ENCODE assay signal across 8 cellular contexts in the genomic region with DNA sequence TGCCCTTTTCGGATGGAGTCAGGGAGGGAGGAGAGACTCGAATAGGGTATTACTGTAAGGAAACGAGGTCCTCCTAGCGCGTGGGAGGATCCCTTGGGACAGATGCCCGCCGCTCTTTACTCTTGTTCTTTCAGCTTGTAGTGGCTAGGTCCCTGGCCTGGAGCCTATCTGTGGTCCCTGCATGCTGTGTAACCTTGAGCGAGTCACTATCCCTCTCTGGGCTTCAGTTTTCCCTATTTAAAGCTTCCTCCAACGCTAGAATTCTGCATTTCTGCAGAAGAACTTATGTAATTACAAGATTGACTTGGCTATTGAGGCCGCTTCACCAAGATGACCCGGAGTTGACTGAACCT. TPM values are rescaled to one million over a fixed set of nuclear protein-coding genes. Genes with fewer than 3 reads are reported as not detected.
DNase-seq lines count a peak whose midpoint lies in the region; ATAC-seq, FAIRE-seq and TF ChIP-seq lines count a peak whose summit lies in the region.

No MANE protein-coding gene starts in this region.

- no peaks in the 10 kb centered on the region for H3K9me3 ChIP-seq in kidney (ENCODE audit: control insufficient read depth in 1 of 2, low read length in 2 of 2)
- no peaks in the 10 kb centered on the region for H3K9me3 ChIP-seq in tibial artery

- no peak for DNase-seq in activated T-helper 2 cell treated with anti-CD3 and anti-CD28 coated beads, Interferon-gamma antibody, Interleukin-2, Interleukin-4, amounts not matched to agents 10 μg/mL and 5 μg/mL and 100 μg/mL, durations not matched to agents 14 hours and 24 hours and 36 hours (ENCODE audit: low spot score)
- no peak for DNase-seq in kidney
- DNase-seq in tibial artery, result no peak
- no peak for DNase-seq in UCSD-AML1 (lab: John Stamatoyannopoulos, UW; ENCODE audit: unreplicated experiment)
- DNase-seq in SW480 (ENCODE audit: low spot score), result no peak
- DNase-seq in NCI-H2171 (lab: John Stamatoyannopoulos, UW), result no peak

- peak overlapping the region; percentile 63 to 86 for H3K9ac ChIP-seq in kidney (ENCODE audit: low read length in 2 of 2)

- ATAC-seq in HG02571 (IDR thresholded peaks at IDR 0.05; ENCODE audit: unreplicated experiment), result peak; percentile 0

- no peaks in the 10 kb centered on the region for H3K36me3 ChIP-seq in kidney (ENCODE audit: control insufficient read depth in 1 of 2, insufficient read depth in 2 of 2, low read length in 2 of 2)
- no peaks in the 10 kb centered on the region for H3K36me3 ChIP-seq in tibial artery

- FAIRE-seq in kidney (lab: Jason Lieb, UNC), result no peak

- H3K36me3 Mint-ChIP-seq in activated T-helper 2 cell treated with anti-CD3 and anti-CD28 coated beads, Interferon-gamma antibody, Interleukin-2, Interleukin-4, amounts not matched to agents 10 μg/mL and 5 μg/mL and 100 μg/mL, durations not matched to agents 14 hours and 24 hours and 36 hours (ENCODE audit: low read depth), result peaks cover 11% of the 10 kb centered on the region

- H3K27ac ChIP-seq in C4-2B (peak overlapping the region; percentile 75), kidney (ENCODE audit: low read depth in 2 of 2, low read length in 2 of 2) (peak overlapping the region; percentile 89 to 96), tibial artery (peak overlapping the region; percentile 93 to 97)

- H3K9me3 Mint-ChIP-seq in activated T-helper 2 cell treated with anti-CD3 and anti-CD28 coated beads, Interferon-gamma antibody, Interleukin-2, Interleukin-4, amounts not matched to agents 10 μg/mL and 5 μg/mL and 100 μg/mL, durations not matched to agents 14 hours and 24 hours and 36 hours, result no peaks in the 10 kb centered on the region

- intact Hi-C loops in activated T-helper 2 cell treated with anti-CD3 and anti-CD28 coated beads, Interferon-gamma antibody, Interleukin-2, Interleukin-4, amounts not matched to agents 10 μg/mL and 5 μg/mL and 100 μg/mL, durations not matched to agents 14 hours and 24 hours and 36 hours (cut with micrococcal nuclease), result loop anchor here (2.0 kb wide), 1 partner anchor 161 kb away; no protein-coding TSS in a partner anchor
- intact Hi-C loops in kidney (cut with DNase I), result no loop called here
- intact Hi-C loops in tibial artery (cut with DNase I; ENCODE audit: low total_unique reads), result loop anchor here (10.0 kb wide), 2 partner anchors 129 to 391 kb away; a partner anchor contains a TSS

- H3K27me3 ChIP-seq in tibial artery, result no peaks in the 10 kb centered on the region

- H3K4me3 ChIP-seq in kidney (ENCODE audit: low read length in 2 of 2), result peak overlapping the region; percentile 85 to 98
- H3K4me3 ChIP-seq in tibial artery, result peak overlapping the region; percentile 73 to 81

- peak overlapping the region; percentile 92 for H3K4me3 Mint-ChIP-seq in activated T-helper 2 cell treated with anti-CD3 and anti-CD28 coated beads, Interferon-gamma antibody, Interleukin-2, Interleukin-4, amounts not matched to agents 10 μg/mL and 5 μg/mL and 100 μg/mL, durations not matched to agents 14 hours and 24 hours and 36 hours (ENCODE audit: low read depth)

- H3K4me1 ChIP-seq in kidney (ENCODE audit: control insufficient read depth in 1 of 2, insufficient read depth in 1 of 2, low read depth in 1 of 2, low read length in 2 of 2) (peaks cover 8 to 17% of the 10 kb centered on the region in 2 donors), tibial artery (peaks cover 0 to 34% (median 25%) of the 10 kb centered on the region in 4 donors)

- H3K27ac Mint-ChIP-seq in activated T-helper 2 cell treated with anti-CD3 and anti-CD28 coated beads, Interferon-gamma antibody, Interleukin-2, Interleukin-4, amounts not matched to agents 10 μg/mL and 5 μg/mL and 100 μg/mL, durations not matched to agents 14 hours and 24 hours and 36 hours, result peak overlapping the region; percentile 94

- peaks cover 44% of the 10 kb centered on the region for H3K4me1 Mint-ChIP-seq in activated T-helper 2 cell treated with anti-CD3 and anti-CD28 coated beads, Interferon-gamma antibody, Interleukin-2, Interleukin-4, amounts not matched to agents 10 μg/mL and 5 μg/mL and 100 μg/mL, durations not matched to agents 14 hours and 24 hours and 36 hours (ENCODE audit: low read depth)

- TF ChIP-seq CTCF in C4-2B (conservative IDR thresholded peaks at IDR 0.05), result no peak; the same call in 1 of the 2 replicates
- no peak for TF ChIP-seq CTCF in kidney (IDR thresholded peaks at IDR 0.05; ENCODE audit: borderline replicate concordance, extremely low read depth, insufficient read depth)
- no peak for TF ChIP-seq CTCF in tibial artery (IDR thresholded peaks at IDR 0.05)

- no peaks in the 10 kb centered on the region for H3K27me3 Mint-ChIP-seq in activated T-helper 2 cell treated with anti-CD3 and anti-CD28 coated beads, Interferon-gamma antibody, Interleukin-2, Interleukin-4, amounts not matched to agents 10 μg/mL and 5 μg/mL and 100 μg/mL, durations not matched to agents 14 hours and 24 hours and 36 hours (ENCODE audit: low read depth)

RNA-seq across cellular contexts. Expression of a gene that starts 0.7 kb away (rescaled TPM):
- 44.5 and 45.1 TPM in 2 replicates for total RNA-seq in activated T-helper 2 cell treated with anti-CD3 and anti-CD28 coated beads, Interferon-gamma antibody, Interleukin-2, Interleukin-4, amounts not matched to agents 10 μg/mL and 5 μg/mL and 100 μg/mL, durations not matched to agents 14 hours and 24 hours and 36 hours
- total RNA-seq in kidney, result 47.6 TPM
- polyA plus RNA-seq in kidney (ENCODE audit: insufficient read depth, low read depth, low replicate concordance), result 9.4 TPM

RNA-seq across cellular contexts. Expression of a gene that starts 0.9 kb away (rescaled TPM):
- total RNA-seq in activated T-helper 2 cell treated with anti-CD3 and anti-CD28 coated beads, Interferon-gamma antibody, Interleukin-2, Interleukin-4, amounts not matched to agents 10 μg/mL and 5 μg/mL and 100 μg/mL, durations not matched to agents 14 hours and 24 hours and 36 hours, result 0.90 and 1.7 TPM in 2 replicates
- total RNA-seq in kidney, result 26.8 TPM
- polyA plus RNA-seq in kidney (ENCODE audit: insufficient read depth, low read depth, low replicate concordance), result 4.1 TPM

Comparison
In these comparisons a context has a peak if more than half of its experiments do, and no peak if none do; other contexts are left out.
1. RNA of a gene that starts 0.9 kb away (total RNA-seq): 26.8 TPM in kidney (single experiment); 0.90 to 1.7 TPM in activated T-helper 2 cell treated with anti-CD3 and anti-CD28 coated beads, Interferon-gamma antibody, Interleukin-2, Interleukin-4, amounts not matched to agents 10 μg/mL and 5 μg/mL and 100 μg/mL, durations not matched to agents 14 hours and 24 hours and 36 hours; every median in the first group is over 10 times any median in the second.
2. Peak in every context shown above with its lines, with median percentiles within 50 percentile points of each other: H3K27ac ChIP-seq.